ENCODE assay signal across 8 cellular contexts in the genomic region with DNA sequence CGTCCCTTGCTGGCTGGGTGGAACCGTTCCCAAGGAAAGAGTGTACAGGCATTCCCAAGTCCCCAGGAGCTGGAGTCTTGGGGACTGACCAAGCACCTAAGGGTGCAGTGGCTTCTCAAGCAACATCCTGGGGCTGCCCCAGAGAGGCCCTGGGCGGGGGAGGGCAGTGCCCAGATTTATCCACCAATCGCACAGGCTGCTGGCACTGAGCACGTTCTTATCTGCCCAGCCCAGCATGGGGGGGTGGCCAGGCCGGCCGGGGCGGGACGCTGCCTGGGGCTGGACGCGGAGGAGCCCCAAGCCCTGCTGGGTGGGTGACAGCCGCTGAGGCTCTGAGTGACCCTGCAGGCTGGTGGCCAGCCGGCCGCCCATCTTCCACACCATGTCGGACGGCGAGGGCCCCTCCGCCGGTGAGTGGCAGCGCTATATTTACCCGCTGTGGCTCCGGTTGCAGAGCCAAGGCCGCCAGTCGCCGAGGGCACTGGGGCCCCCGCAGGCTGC. TPM values are rescaled to one million over a fixed set of nuclear protein-coding genes. Genes with fewer than 3 reads are reported as not detected.
DNase-seq lines count a peak whose midpoint lies in the region; ATAC-seq, FAIRE-seq and TF ChIP-seq lines count a peak whose summit lies in the region.

No MANE protein-coding gene starts in this region.

- DNase-seq in H54 (ENCODE audit: insufficient read length, low spot score) (peak; percentile 85), left ventricle myocardium inferior (peak; percentile 68), NCI-H69 (lab: John Stamatoyannopoulos, UW) (no peak), NCI-H2029 (lab: John Stamatoyannopoulos, UW) (no peak)

- peak overlapping the region; percentile 72 for H3K9ac ChIP-seq in skeletal muscle satellite cell (ENCODE audit: low read depth, low read length)

- peaks cover 99% of the 10 kb centered on the region for H3K4me1 ChIP-seq in left ventricle myocardium inferior
- peaks cover 19% of the 10 kb centered on the region for H3K4me1 ChIP-seq in skeletal muscle satellite cell (ENCODE audit: control insufficient read depth, insufficient read depth, low read length)

- H3K4me3 ChIP-seq in left ventricle myocardium inferior: peak overlapping the region; percentile 78
- H3K4me3 ChIP-seq in skeletal muscle satellite cell (ENCODE audit: low read length): peak overlapping the region; percentile 78

- TF ChIP-seq POLR2A in H54 (IDR thresholded peaks at IDR 0.05; ENCODE audit: low read depth, low read length): no peak

- FAIRE-seq in H54 (lab: Jason Lieb, UNC): peak; percentile 50

- peak overlapping the region; percentile 94 for H3K4me2 ChIP-seq in skeletal muscle satellite cell (ENCODE audit: low read length)

- H3K27ac ChIP-seq in angular gyrus (ENCODE audit: low read depth, low read length): peak overlapping the region; percentile 26
- peak overlapping the region; percentile 94 for H3K27ac ChIP-seq in left ventricle myocardium inferior (replicated peaks)

- H3K27me3 ChIP-seq in left ventricle myocardium inferior (ENCODE audit: low read depth) (no peaks in the 10 kb centered on the region), skeletal muscle satellite cell (ENCODE audit: control insufficient read depth, insufficient read depth, low read length) (no peaks in the 10 kb centered on the region)

- intact Hi-C loops in left ventricle myocardium inferior (cut with micrococcal nuclease): no loop called here

- ATAC-seq in GM18861 (IDR thresholded peaks at IDR 0.05; ENCODE audit: unreplicated experiment) (no peak), HG03196 (IDR thresholded peaks at IDR 0.05; ENCODE audit: unreplicated experiment) (no peak)

- no peaks in the 10 kb centered on the region for H3K9me3 ChIP-seq in left ventricle myocardium inferior (replicated peaks)
- H3K9me3 ChIP-seq in skeletal muscle satellite cell (replicated peaks; ENCODE audit: low read length): no peaks in the 10 kb centered on the region

- H3K36me3 ChIP-seq in left ventricle myocardium inferior (no peaks in the 10 kb centered on the region), skeletal muscle satellite cell (ENCODE audit: insufficient read depth, low read length) (no peaks in the 10 kb centered on the region)

- no peak for TF ChIP-seq CTCF in left ventricle myocardium inferior (IDR thresholded peaks at IDR 0.05; ENCODE audit: borderline replicate concordance)

RNA-seq across cellular contexts. Expression of gene CYP46A1, which starts 53.4 kb away (rescaled TPM):
- total RNA-seq in left ventricle myocardium inferior: 4.2 TPM
- total RNA-seq in skeletal muscle satellite cell (2012; rRNA removed): 0.22 and 0.51 TPM in 2 replicates

RNA-seq across cellular contexts. Expression of gene EML1, which starts 55.7 kb away (rescaled TPM):
- total RNA-seq in left ventricle myocardium inferior: 33.3 TPM
- total RNA-seq in skeletal muscle satellite cell (2012; rRNA removed): 15.5 and 28.6 TPM in 2 replicates

Comparison
In these comparisons a context has a peak if more than half of its experiments do, and no peak if none do; other contexts are left out.
1. DNase-seq: peak in H54 (single experiment) and left ventricle myocardium inferior (single experiment); none in NCI-H69 (single experiment) and NCI-H2029 (single experiment).